Comparison of ENCODE assay signal across 10 cellular contexts in the genomic region with DNA sequence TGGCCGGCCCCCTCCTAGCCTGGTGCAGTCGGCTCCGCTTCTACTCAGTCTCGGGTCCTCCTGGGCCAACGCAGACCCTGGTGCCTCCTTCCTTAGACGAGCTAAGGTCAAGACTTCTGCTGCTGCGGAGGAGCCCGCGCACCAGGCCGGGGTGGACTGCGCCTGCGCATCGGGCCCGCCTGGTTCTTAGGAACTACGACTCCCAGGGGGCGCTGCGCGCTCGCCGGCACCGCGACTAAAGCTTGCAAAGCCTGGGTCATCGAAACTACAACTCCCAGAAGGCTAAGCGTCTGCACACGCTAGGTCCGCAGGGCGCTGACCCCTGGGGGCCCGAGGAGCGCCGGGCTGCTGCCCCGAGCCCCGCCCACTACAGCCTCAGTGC. TPM values are rescaled to one million over a fixed set of nuclear protein-coding genes. Genes with fewer than 3 reads are reported as not detected.
DNase-seq lines count a peak whose midpoint lies in the region; ATAC-seq, FAIRE-seq and TF ChIP-seq lines count a peak whose summit lies in the region.
"Had no signal": no experiment of that assay in that cellular context is flagged by ENCODE, and none has a peak within 500 bp of the region (broad histone marks: within the 10 kb centered on the region; RNA-seq: fewer than 3 reads in every experiment).

Gene ZNF835, minus strand, starts transcription at position 145 of the 382 bp plus-strand sequence. CDS start 6,559 bp downstream, outside the sequence.

- no peaks in the 10 kb centered on the region for H3K4me1 Mint-ChIP-seq in activated T-helper 1 cell treated with anti-CD3 and anti-CD28 coated beads, Interleukin-12 subunit alpha, Interleukin-12 subunit beta, Interleukin-2, Interleukin-4 antibody, amounts not matched to agents 30 ng/mL and 10 ng/mL and 1 ng/mL, durations not matched to agents 14 hours and 24 hours and 36 hours (ENCODE audit: low read depth)

- no peak for FAIRE-seq in pancreas (lab: Jason Lieb, UNC)
- FAIRE-seq: A204.1 had no signal

- H3K27me3 ChIP-seq in pancreas = no peaks in the 10 kb centered on the region

- no peaks in the 10 kb centered on the region for H3K9me3 ChIP-seq in pancreas

- H3K36me3 ChIP-seq in pancreas = no peaks in the 10 kb centered on the region

- H3K4me1 ChIP-seq in pancreas = no peaks in the 10 kb centered on the region

- peak; percentile 24 for DNase-seq in DMS53 (lab: John Stamatoyannopoulos, UW)
- DNase-seq in DMS53 treated with DMSO at 0.1 percent for 48 hours (lab: John Stamatoyannopoulos, UW; ENCODE audit: unreplicated experiment) = no peak
- DNase-seq in activated T-helper 1 cell treated with anti-CD3 and anti-CD28 coated beads, Interleukin-12 subunit alpha, Interleukin-12 subunit beta, Interleukin-2, Interleukin-4 antibody, amounts not matched to agents 30 ng/mL and 10 ng/mL and 1 ng/mL, durations not matched to agents 14 hours and 24 hours and 36 hours (ENCODE audit: low spot score) = peak; percentile 25
- peak; percentile 50 for DNase-seq in fibroblast of the conjunctiva (ENCODE audit: low read depth)
- DNase-seq in pancreas = peak; percentile 83 to 95 (median 88)
- peak; percentile 98 for DNase-seq in superior temporal gyrus (ENCODE audit: extremely low spot score)
- no peak for DNase-seq in UCSD-AML1 (lab: John Stamatoyannopoulos, UW; ENCODE audit: unreplicated experiment)

- intact Hi-C loops in activated T-helper 1 cell treated with anti-CD3 and anti-CD28 coated beads, Interleukin-12 subunit alpha, Interleukin-12 subunit beta, Interleukin-2, Interleukin-4 antibody, amounts not matched to agents 30 ng/mL and 10 ng/mL and 1 ng/mL, durations not matched to agents 14 hours and 24 hours and 36 hours (cut with micrococcal nuclease) = no loop called here
- intact Hi-C loops in pancreas (cut with DNase I) = no loop called here

- H3K27ac Mint-ChIP-seq in activated T-helper 1 cell treated with anti-CD3 and anti-CD28 coated beads, Interleukin-12 subunit alpha, Interleukin-12 subunit beta, Interleukin-2, Interleukin-4 antibody, amounts not matched to agents 30 ng/mL and 10 ng/mL and 1 ng/mL, durations not matched to agents 14 hours and 24 hours and 36 hours = no peak within 1 kb of the TSS

- H3K9me3 Mint-ChIP-seq in activated T-helper 1 cell treated with anti-CD3 and anti-CD28 coated beads, Interleukin-12 subunit alpha, Interleukin-12 subunit beta, Interleukin-2, Interleukin-4 antibody, amounts not matched to agents 30 ng/mL and 10 ng/mL and 1 ng/mL, durations not matched to agents 14 hours and 24 hours and 36 hours = peaks cover 53% of the 10 kb centered on the region

- no peaks in the 10 kb centered on the region for H3K27me3 Mint-ChIP-seq in activated T-helper 1 cell treated with anti-CD3 and anti-CD28 coated beads, Interleukin-12 subunit alpha, Interleukin-12 subunit beta, Interleukin-2, Interleukin-4 antibody, amounts not matched to agents 30 ng/mL and 10 ng/mL and 1 ng/mL, durations not matched to agents 14 hours and 24 hours and 36 hours (ENCODE audit: insufficient read depth)

- ATAC-seq in pancreas (peak; percentile 90 to 96 (median 95)), HG02870 (IDR thresholded peaks at IDR 0.05; ENCODE audit: unreplicated experiment) (no peak)

- H3K4me3 Mint-ChIP-seq in activated T-helper 1 cell treated with anti-CD3 and anti-CD28 coated beads, Interleukin-12 subunit alpha, Interleukin-12 subunit beta, Interleukin-2, Interleukin-4 antibody, amounts not matched to agents 30 ng/mL and 10 ng/mL and 1 ng/mL, durations not matched to agents 14 hours and 24 hours and 36 hours = peak within 1 kb of the TSS; percentile 59

- 0 to 3% methylated on average over 32 of the region's 32 CpGs for WGBS in pancreas, 2 donors

- peak within 1 kb of the TSS; percentile 18 to 61 (median 47) for H3K4me3 ChIP-seq in pancreas
- H3K4me3 ChIP-seq: SK-N-MC had no signal

- no peaks in the 10 kb centered on the region for H3K36me3 Mint-ChIP-seq in activated T-helper 1 cell treated with anti-CD3 and anti-CD28 coated beads, Interleukin-12 subunit alpha, Interleukin-12 subunit beta, Interleukin-2, Interleukin-4 antibody, amounts not matched to agents 30 ng/mL and 10 ng/mL and 1 ng/mL, durations not matched to agents 14 hours and 24 hours and 36 hours (ENCODE audit: low read depth)

- peak in 1 of 4 donors; percentile 15 for TF ChIP-seq CTCF in pancreas (IDR thresholded peaks at IDR 0.05)

- H3K27ac ChIP-seq in pancreas = peak within 1 kb of the TSS in 2 of 4 donors; percentile 31 to 44
- H3K27ac ChIP-seq: SK-N-MC had no signal

RNA-seq across cellular contexts. Expression of gene ZNF835, which starts in this region (rescaled TPM):
- not detected in 2 replicates for total RNA-seq in activated T-helper 1 cell treated with anti-CD3 and anti-CD28 coated beads, Interleukin-12 subunit alpha, Interleukin-12 subunit beta, Interleukin-2, Interleukin-4 antibody, amounts not matched to agents 30 ng/mL and 10 ng/mL and 1 ng/mL, durations not matched to agents 14 hours and 24 hours and 36 hours
- total RNA-seq in pancreas = 1 to 10 TPM in 3 of 6 donors, under 1 TPM in 3; 0.86 to 4.8 (median 0.98) TPM
- polyA plus RNA-seq in pancreas = under 1 TPM; 0.34 to 0.73 TPM

Comparison
In these comparisons a context has a peak if more than half of its experiments do, and no peak if none do; other contexts are left out.
1. DNase-seq: peak in DMS53 (single experiment), fibroblast of the conjunctiva (single experiment), pancreas (6 of 6) and superior temporal gyrus (single experiment); none in DMS53 treated with DMSO at 0.1 percent for 48 hours (single experiment) and UCSD-AML1 (single experiment).
2. Peak in DNase-seq in activated T-helper 1 cell treated with anti-CD3 and anti-CD28 coated beads, Interleukin-12 subunit alpha, Interleukin-12 subunit beta, Interleukin-2, Interleukin-4 antibody, amounts not matched to agents 30 ng/mL and 10 ng/mL and 1 ng/mL, durations not matched to agents 14 hours and 24 hours and 36 hours; RNA of the gene not detected or under 1 TPM.